ENCODE assay signal across 8 cellular contexts in genomic region chr10:72108004-72108370, GRCh38. TPM values are rescaled to one million over a fixed set of nuclear protein-coding genes. Genes with fewer than 3 reads are reported as not detected.
DNase-seq lines count a peak whose midpoint lies in the region; ATAC-seq and TF ChIP-seq lines count a peak whose summit lies in the region.
"Not testable (repeated sequence)": the region's sequence is repeated elsewhere in the genome, so short reads cannot be mapped to it uniquely, and the experiment has no call there.

No MANE protein-coding gene starts in this region.

- H3K79me2 ChIP-seq in SU-DHL-6 (ENCODE audit: insufficient read depth, low read length): not testable (repeated sequence)

- H3K4me3 ChIP-seq in BLaER1 treated with 17β-estradiol and CSF1 and Interleukin-3, amounts not matched to agents 10 nM and 100 nM; SU-DHL-6 (ENCODE audit: insufficient read depth, low read length, poor library complexity, severe bottlenecking); effector memory CD4-positive, alpha-beta T cell (ENCODE audit: insufficient read depth, low read depth, low read length, poor library complexity, severe bottlenecking); lower lobe of right lung: not testable (repeated sequence)

- peak overlapping the region in 2 of 11 experiments; percentile 37 to 53; a peak in 2 of 22 replicates for H3K27ac ChIP-seq in BLaER1 treated with 17β-estradiol and CSF1 and Interleukin-3, amounts not matched to agents 10 nM and 100 nM
- H3K27ac ChIP-seq in KOPT-K1 (ENCODE audit: low read depth, low read length, poor library complexity, severe bottlenecking) (peak overlapping the region; percentile 71), SU-DHL-6 (ENCODE audit: low read depth, low read length) (peak overlapping the region; percentile 31; the same call in 1 of the 2 replicates), lower lobe of right lung (peak overlapping the region; percentile 27)
- peak overlapping the region; percentile 64 for H3K27ac ChIP-seq in effector memory CD4-positive, alpha-beta T cell (ENCODE audit: insufficient read depth, low read length, poor library complexity, severe bottlenecking)

- H3K36me3 Mint-ChIP-seq in activated CD4-positive, alpha-beta memory T cell treated with anti-CD3 and anti-CD28 coated beads, Interleukin-2, amount 10 ng/mL, durations not matched to agents 7 days and 5 days (ENCODE audit: low read depth): peaks cover 38% of the 10 kb centered on the region
- H3K36me3 Mint-ChIP-seq in activated naive CD4-positive, alpha-beta T cell treated with anti-CD3 and anti-CD28 coated beads, Interleukin-2, amount 10 ng/mL, durations not matched to agents 7 days and 5 days: peaks cover 31% of the 10 kb centered on the region
- H3K36me3 Mint-ChIP-seq in stimulated activated effector memory CD8-positive, alpha-beta T cell treated with anti-CD3 and anti-CD28 coated beads, Interleukin-12 subunit alpha, Interleukin-12 subunit beta, amount 100 ng/mL, for 72 hours: peaks cover 14% of the 10 kb centered on the region

- H3K9me3 Mint-ChIP-seq in activated CD4-positive, alpha-beta memory T cell treated with anti-CD3 and anti-CD28 coated beads, Interleukin-2, amount 10 ng/mL, durations not matched to agents 7 days and 5 days; activated naive CD4-positive, alpha-beta T cell treated with anti-CD3 and anti-CD28 coated beads, Interleukin-2, amount 10 ng/mL, durations not matched to agents 7 days and 5 days; stimulated activated effector memory CD8-positive, alpha-beta T cell treated with anti-CD3 and anti-CD28 coated beads, Interleukin-12 subunit alpha, Interleukin-12 subunit beta, amount 100 ng/mL, for 72 hours: not testable (repeated sequence)

- H3K27ac Mint-ChIP-seq in activated CD4-positive, alpha-beta memory T cell treated with anti-CD3 and anti-CD28 coated beads, Interleukin-2, amount 10 ng/mL, durations not matched to agents 7 days and 5 days: peak overlapping the region; percentile 95
- H3K27ac Mint-ChIP-seq in activated naive CD4-positive, alpha-beta T cell treated with anti-CD3 and anti-CD28 coated beads, Interleukin-2, amount 10 ng/mL, durations not matched to agents 7 days and 5 days: peak overlapping the region; percentile 96
- peak overlapping the region; percentile 91 for H3K27ac Mint-ChIP-seq in stimulated activated effector memory CD8-positive, alpha-beta T cell treated with anti-CD3 and anti-CD28 coated beads, Interleukin-12 subunit alpha, Interleukin-12 subunit beta, amount 100 ng/mL, for 72 hours

- not testable (repeated sequence) for H3K9me3 ChIP-seq in BLaER1 treated with 17β-estradiol and CSF1 and Interleukin-3, amounts not matched to agents 10 nM and 100 nM (replicated peaks in 1 of 11); KOPT-K1 (ENCODE audit: insufficient read depth, low read length, poor library complexity, severe bottlenecking); SU-DHL-6 (ENCODE audit: insufficient read depth, low read length); effector memory CD4-positive, alpha-beta T cell (ENCODE audit: control insufficient read depth, low read length); lower lobe of right lung

- not testable (repeated sequence) for H3K27me3 Mint-ChIP-seq in activated CD4-positive, alpha-beta memory T cell treated with anti-CD3 and anti-CD28 coated beads, Interleukin-2, amount 10 ng/mL, durations not matched to agents 7 days and 5 days; activated naive CD4-positive, alpha-beta T cell treated with anti-CD3 and anti-CD28 coated beads, Interleukin-2, amount 10 ng/mL, durations not matched to agents 7 days and 5 days

- DNase-seq in activated CD4-positive, alpha-beta memory T cell treated with anti-CD3 and anti-CD28 coated beads, Interleukin-2, amount 10 ng/mL, durations not matched to agents 7 days and 5 days; effector memory CD4-positive, alpha-beta T cell; lower lobe of right lung; stimulated activated effector memory CD8-positive, alpha-beta T cell treated with anti-CD3 and anti-CD28 coated beads, Interleukin-12 subunit alpha, Interleukin-12 subunit beta, amount 100 ng/mL, for 72 hours (ENCODE audit: low spot score in 2 of 2): not testable (repeated sequence)
- peak; percentile 54 for DNase-seq in activated naive CD4-positive, alpha-beta T cell treated with anti-CD3 and anti-CD28 coated beads, Interleukin-2, amount 10 ng/mL, durations not matched to agents 7 days and 5 days

- peaks cover 61% of the 10 kb centered on the region for H3K4me1 Mint-ChIP-seq in activated CD4-positive, alpha-beta memory T cell treated with anti-CD3 and anti-CD28 coated beads, Interleukin-2, amount 10 ng/mL, durations not matched to agents 7 days and 5 days
- H3K4me1 Mint-ChIP-seq in activated naive CD4-positive, alpha-beta T cell treated with anti-CD3 and anti-CD28 coated beads, Interleukin-2, amount 10 ng/mL, durations not matched to agents 7 days and 5 days: peaks cover 81% of the 10 kb centered on the region
- peaks cover 44% of the 10 kb centered on the region for H3K4me1 Mint-ChIP-seq in stimulated activated effector memory CD8-positive, alpha-beta T cell treated with anti-CD3 and anti-CD28 coated beads, Interleukin-12 subunit alpha, Interleukin-12 subunit beta, amount 100 ng/mL, for 72 hours

- ATAC-seq in lower lobe of right lung; stimulated activated effector memory CD8-positive, alpha-beta T cell treated with anti-CD3 and anti-CD28 coated beads, Interleukin-12 subunit alpha, Interleukin-12 subunit beta, amount 100 ng/mL, for 72 hours: not testable (repeated sequence)

- not testable (repeated sequence) for H3K9me2 ChIP-seq in SU-DHL-6 (replicated peaks; ENCODE audit: insufficient read depth, low read length)

- peaks cover 18 to 50% (median 44%) of the 10 kb centered on the region in 10 experiments for H3K4me1 ChIP-seq in BLaER1 treated with 17β-estradiol and CSF1 and Interleukin-3, amounts not matched to agents 10 nM and 100 nM
- H3K4me1 ChIP-seq in effector memory CD4-positive, alpha-beta T cell (ENCODE audit: control insufficient read depth, insufficient read depth, low read length, poor library complexity, severe bottlenecking): peaks cover 37% of the 10 kb centered on the region
- peaks cover 10% of the 10 kb centered on the region for H3K4me1 ChIP-seq in lower lobe of right lung

- not testable (repeated sequence) for H2AFZ ChIP-seq in SU-DHL-6 (ENCODE audit: low read depth, low read length, severe bottlenecking)

- not testable (repeated sequence) for H3F3A ChIP-seq in SU-DHL-6 (ENCODE audit: insufficient read depth)

- H3K36me3 ChIP-seq in BLaER1 treated with 17β-estradiol and CSF1 and Interleukin-3, amounts not matched to agents 10 nM and 100 nM: peaks cover 0 to 47% (median 18%) of the 10 kb centered on the region in 11 experiments; a peak in 12 of 22 replicates
- H3K36me3 ChIP-seq in KOPT-K1 (ENCODE audit: insufficient read depth, low read length); SU-DHL-6 (ENCODE audit: low read length); effector memory CD4-positive, alpha-beta T cell (ENCODE audit: control insufficient read depth, insufficient read depth, low read length); lower lobe of right lung: not testable (repeated sequence)

- CTCF ChIA-PET in activated CD4-positive, alpha-beta memory T cell treated with anti-CD3 and anti-CD28 coated beads, Interleukin-2, amount 10 ng/mL, durations not matched to agents 7 days and 5 days (lab: Charles Lee): interaction anchor here (0.7 to 3.0 kb wide), 10 partner anchors 15 to 222 kb away, joined by 3 to 19 read pairs (median 4); partner anchors contain the start of gene SPOCK2
- CTCF ChIA-PET in activated naive CD4-positive, alpha-beta T cell treated with anti-CD3 and anti-CD28 coated beads, Interleukin-2, amount 10 ng/mL, durations not matched to agents 7 days and 5 days (lab: Charles Lee): interaction anchor here (0.6 to 1.7 kb wide), 8 partner anchors 9 to 223 kb away, joined by 3 to 5 read pairs (median 4); no protein-coding TSS in a partner anchor

- H3K4me2 ChIP-seq in BLaER1 treated with 17β-estradiol and CSF1 and Interleukin-3, amounts not matched to agents 10 nM and 100 nM: peak overlapping the region in 7 of 11 experiments; percentile 56 to 76 (median 63); a peak in 13 of 22 replicates
- H3K4me2 ChIP-seq in SU-DHL-6 (ENCODE audit: low read depth, low read length, poor library complexity, severe bottlenecking): not testable (repeated sequence)

- peak overlapping the region; percentile 79 for H3K4me3 Mint-ChIP-seq in activated CD4-positive, alpha-beta memory T cell treated with anti-CD3 and anti-CD28 coated beads, Interleukin-2, amount 10 ng/mL, durations not matched to agents 7 days and 5 days
- H3K4me3 Mint-ChIP-seq in activated naive CD4-positive, alpha-beta T cell treated with anti-CD3 and anti-CD28 coated beads, Interleukin-2, amount 10 ng/mL, durations not matched to agents 7 days and 5 days: peak overlapping the region; percentile 75
- peak overlapping the region; percentile 56 for H3K4me3 Mint-ChIP-seq in stimulated activated effector memory CD8-positive, alpha-beta T cell treated with anti-CD3 and anti-CD28 coated beads, Interleukin-12 subunit alpha, Interleukin-12 subunit beta, amount 100 ng/mL, for 72 hours

- H4K20me1 ChIP-seq in BLaER1 treated with 17β-estradiol and CSF1 and Interleukin-3, amounts not matched to agents 10 nM and 100 nM; SU-DHL-6 (ENCODE audit: low read depth, low read length): not testable (repeated sequence)

- intact Hi-C loops in lower lobe of right lung (cut with DNase I): not testable (repeated sequence)

- POLR2A ChIA-PET in activated CD4-positive, alpha-beta memory T cell treated with anti-CD3 and anti-CD28 coated beads, Interleukin-2, amount 10 ng/mL, durations not matched to agents 7 days and 5 days (lab: Charles Lee): interaction anchor here (0.7 to 4.3 kb wide), 9 partner anchors 9 to 226 kb away, joined by 3 to 68 read pairs (median 4); partner anchors contain the start of gene SPOCK2

- not testable (repeated sequence) for H3K9ac ChIP-seq in BLaER1 treated with 17β-estradiol and CSF1 and Interleukin-3, amounts not matched to agents 10 nM and 100 nM; SU-DHL-6 (ENCODE audit: low read length)

- not testable (repeated sequence) for TF ChIP-seq CTCF in SU-DHL-6 (IDR thresholded peaks at IDR 0.05; ENCODE audit: insufficient read depth, low read length, poor library complexity, severe bottlenecking); lower lobe of right lung (IDR thresholded peaks at IDR 0.05)

- H3K27me3 ChIP-seq in BLaER1 treated with 17β-estradiol and CSF1 and Interleukin-3, amounts not matched to agents 10 nM and 100 nM; SU-DHL-6 (ENCODE audit: low read length); effector memory CD4-positive, alpha-beta T cell (replicated peaks; ENCODE audit: control insufficient read depth, insufficient read depth, low read length, poor library complexity, severe bottlenecking); lower lobe of right lung (ENCODE audit: low read depth): not testable (repeated sequence)

RNA-seq across cellular contexts. Expression of gene SPOCK2, which starts 19.6 kb away (rescaled TPM):
- total RNA-seq in activated CD4-positive, alpha-beta memory T cell treated with anti-CD3 and anti-CD28 coated beads, Interleukin-2, amount 10 ng/mL, durations not matched to agents 7 days and 5 days: 100 to 1,000 TPM; 418 to 420 TPM
- total RNA-seq in lower lobe of right lung: 108 TPM
